Comparison of ENCODE assay signal across 17 cellular contexts in the genomic region with DNA sequence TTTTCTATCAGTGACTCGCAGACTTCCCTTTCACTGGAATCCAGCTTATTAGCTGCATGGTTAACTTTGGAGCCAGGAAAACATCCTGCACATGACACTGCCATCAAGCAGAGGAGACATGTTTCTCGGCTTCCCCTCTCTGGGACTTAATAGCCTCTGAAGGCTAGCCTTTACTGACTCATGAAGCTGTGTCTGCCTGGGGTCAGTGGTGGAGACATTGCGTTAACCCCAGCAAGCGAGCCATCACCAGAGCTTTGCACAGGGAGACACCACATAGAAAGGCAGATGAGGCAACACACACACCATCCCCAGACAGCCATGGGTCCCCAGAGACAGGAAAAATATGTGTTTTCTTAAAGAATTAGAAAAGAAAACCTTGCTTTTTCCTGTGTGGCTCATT.
DNase-seq lines count a peak whose midpoint lies in the region; ATAC-seq and TF ChIP-seq lines count a peak whose summit lies in the region.
"Had no signal": no experiment of that assay in that cellular context is flagged by ENCODE, and none has a peak within 500 bp of the region (broad histone marks: within the 10 kb centered on the region; RNA-seq: fewer than 3 reads in every experiment).

No MANE protein-coding gene starts in this region.

- H3K27me3 ChIP-seq in adipocyte (replicated peaks; ENCODE audit: control insufficient read depth, insufficient read depth, low read length): no peaks in the 10 kb centered on the region
- no peaks in the 10 kb centered on the region for H3K27me3 ChIP-seq in heart right ventricle
- H3K27me3 ChIP-seq in prostate gland (replicated peaks; ENCODE audit: insufficient read depth): no peaks in the 10 kb centered on the region
- H3K27me3 ChIP-seq: ascending aorta, MG63, stomach had no signal

- no peak overlapping the region for H3K27ac Mint-ChIP-seq in endothelial cell (ENCODE audit: unreplicated experiment)
- H3K27ac Mint-ChIP-seq in glutamatergic neuron (ENCODE audit: unreplicated experiment): no peak overlapping the region
- H3K27ac Mint-ChIP-seq: activated T-cell treated with anti-CD3 and anti-CD28 coated beads, Interleukin-2, amount 50 U/mL, for 72 hours; T-cell had no signal

- DNase-seq in EH (ENCODE audit: low read depth) (peak; percentile 77), adipocyte (ENCODE audit: low read depth) (peak; percentile 58), heart right ventricle (no peak), pulmonary artery endothelial cell (ENCODE audit: low read depth, low spot score) (peak; percentile 57), endothelial cell (ENCODE audit: low spot score) (no peak), NCI-H1694 treated with DMSO at 0.1 percent for 48 hours (lab: John Stamatoyannopoulos, UW) (no peak), glutamatergic neuron (no peak), prostate gland (ENCODE audit: low spot score) (no peak)
- DNase-seq: activated CD4-positive, alpha-beta T cell treated with anti-CD3 and anti-CD28 coated beads for 4 hours; activated T-cell treated with anti-CD3 and anti-CD28 coated beads, Interleukin-2, amount 50 U/mL, for 72 hours; C1 segment of cervical spinal cord; MG63; NCI-H2171 treated with DMSO at 0.1 percent for 48 hours; stomach; T-cell had no signal

- H3K36me3 Mint-ChIP-seq in endothelial cell (ENCODE audit: low read depth, unreplicated experiment) (peaks cover 3% of the 10 kb centered on the region), glutamatergic neuron (ENCODE audit: unreplicated experiment) (peaks cover under 1% of the 10 kb centered on the region)
- H3K36me3 Mint-ChIP-seq: T-cell had no signal

- H3K9ac ChIP-seq in adipocyte (ENCODE audit: low read length): peak overlapping the region; percentile 18
- H3K9ac ChIP-seq: parathyroid adenoma had no signal

- TF ChIP-seq CTCF in heart right ventricle (IDR thresholded peaks at IDR 0.05) (no peak), endothelial cell (IDR thresholded peaks at IDR 0.05; ENCODE audit: unreplicated experiment) (no peak), glutamatergic neuron (IDR thresholded peaks at IDR 0.05; ENCODE audit: partially characterized antibody, unreplicated experiment) (no peak), prostate gland (IDR thresholded peaks at IDR 0.05) (no peak)

- ATAC-seq in heart right ventricle: peak in 6 of 8 donors; percentile 22 to 90 (median 52)
- ATAC-seq: activated T-cell treated with anti-CD3 and anti-CD28 coated beads, Interleukin-2, amount 50 U/mL, for 72 hours; T-cell had no signal

- 56 to 63% methylated on average over 4 of the region's 4 CpGs for WGBS in heart right ventricle, 2 donors
- 56% methylated on average over 4 of the region's 4 CpGs for WGBS in prostate gland

- intact Hi-C loops in heart right ventricle (cut with DNase I) (no loop called here), prostate gland (cut with DNase I) (no loop called here)

- H3K4me1 Mint-ChIP-seq in endothelial cell (ENCODE audit: unreplicated experiment) (peaks cover 3% of the 10 kb centered on the region), glutamatergic neuron (ENCODE audit: low read depth, unreplicated experiment) (no peaks in the 10 kb centered on the region)
- H3K4me1 Mint-ChIP-seq: T-cell had no signal

- H3K4me1 ChIP-seq in adipocyte (ENCODE audit: control insufficient read depth, insufficient read depth, low read length): peaks cover 17% of the 10 kb centered on the region
- H3K4me1 ChIP-seq in heart right ventricle: peaks cover 0 to 5% (median 0%) of the 10 kb centered on the region in 9 donors
- H3K4me1 ChIP-seq in prostate gland (replicated peaks): no peaks in the 10 kb centered on the region
- H3K4me1 ChIP-seq: ascending aorta, parathyroid adenoma, stomach had no signal

- H3K9me3 ChIP-seq in adipocyte (ENCODE audit: control insufficient read depth, low read length) (peaks cover 6% of the 10 kb centered on the region), heart right ventricle (peaks cover 0 to 22% (median 0%) of the 10 kb centered on the region in 11 donors), prostate gland (no peaks in the 10 kb centered on the region)
- H3K9me3 ChIP-seq: MG63, stomach had no signal

- H3K4me3 ChIP-seq in adipocyte (ENCODE audit: low read length) (peak overlapping the region; percentile 28), heart right ventricle (no peak overlapping the region), prostate gland (no peak overlapping the region)
- H3K4me3 ChIP-seq: ascending aorta, MG63, stomach had no signal

- no peaks in the 10 kb centered on the region for H3K9me3 Mint-ChIP-seq in endothelial cell (ENCODE audit: unreplicated experiment)
- H3K9me3 Mint-ChIP-seq in glutamatergic neuron (ENCODE audit: unreplicated experiment): peaks cover 3% of the 10 kb centered on the region

- H3K27ac ChIP-seq in heart right ventricle: peak overlapping the region in 4 of 10 donors; percentile 16 to 43 (median 26)
- H3K27ac ChIP-seq in prostate gland: no peak overlapping the region
- H3K27ac ChIP-seq: ascending aorta, parathyroid adenoma, stomach had no signal

- TF ChIP-seq POLR2A in prostate gland (IDR thresholded peaks at IDR 0.05): no peak

- H3K4me3 Mint-ChIP-seq in endothelial cell (ENCODE audit: unreplicated experiment) (no peak overlapping the region), glutamatergic neuron (ENCODE audit: unreplicated experiment) (no peak overlapping the region)
- H3K4me3 Mint-ChIP-seq: activated T-cell treated with anti-CD3 and anti-CD28 coated beads, Interleukin-2, amount 50 U/mL, for 72 hours; T-cell had no signal

- peaks cover 5% of the 10 kb centered on the region for H3K27me3 Mint-ChIP-seq in endothelial cell (ENCODE audit: unreplicated experiment)
- no peaks in the 10 kb centered on the region for H3K27me3 Mint-ChIP-seq in glutamatergic neuron (ENCODE audit: unreplicated experiment)
- H3K27me3 Mint-ChIP-seq: T-cell had no signal

- H3K36me3 ChIP-seq in adipocyte (ENCODE audit: control insufficient read depth, insufficient read depth, low read length, severe bottlenecking) (no peaks in the 10 kb centered on the region), heart right ventricle (no peaks in the 10 kb centered on the region), prostate gland (no peaks in the 10 kb centered on the region)
- H3K36me3 ChIP-seq: ascending aorta, MG63, stomach had no signal

Comparison
In these comparisons a context has a peak if more than half of its experiments do, and no peak if none do; other contexts are left out.
1. DNase-seq: peak in EH (single experiment), adipocyte (single experiment) and pulmonary artery endothelial cell (single experiment); none in heart right ventricle (0 of 2), endothelial cell (single experiment), NCI-H1694 treated with DMSO at 0.1 percent for 48 hours (single experiment), glutamatergic neuron (single experiment) and prostate gland (single experiment).